In the genomic region with DNA sequence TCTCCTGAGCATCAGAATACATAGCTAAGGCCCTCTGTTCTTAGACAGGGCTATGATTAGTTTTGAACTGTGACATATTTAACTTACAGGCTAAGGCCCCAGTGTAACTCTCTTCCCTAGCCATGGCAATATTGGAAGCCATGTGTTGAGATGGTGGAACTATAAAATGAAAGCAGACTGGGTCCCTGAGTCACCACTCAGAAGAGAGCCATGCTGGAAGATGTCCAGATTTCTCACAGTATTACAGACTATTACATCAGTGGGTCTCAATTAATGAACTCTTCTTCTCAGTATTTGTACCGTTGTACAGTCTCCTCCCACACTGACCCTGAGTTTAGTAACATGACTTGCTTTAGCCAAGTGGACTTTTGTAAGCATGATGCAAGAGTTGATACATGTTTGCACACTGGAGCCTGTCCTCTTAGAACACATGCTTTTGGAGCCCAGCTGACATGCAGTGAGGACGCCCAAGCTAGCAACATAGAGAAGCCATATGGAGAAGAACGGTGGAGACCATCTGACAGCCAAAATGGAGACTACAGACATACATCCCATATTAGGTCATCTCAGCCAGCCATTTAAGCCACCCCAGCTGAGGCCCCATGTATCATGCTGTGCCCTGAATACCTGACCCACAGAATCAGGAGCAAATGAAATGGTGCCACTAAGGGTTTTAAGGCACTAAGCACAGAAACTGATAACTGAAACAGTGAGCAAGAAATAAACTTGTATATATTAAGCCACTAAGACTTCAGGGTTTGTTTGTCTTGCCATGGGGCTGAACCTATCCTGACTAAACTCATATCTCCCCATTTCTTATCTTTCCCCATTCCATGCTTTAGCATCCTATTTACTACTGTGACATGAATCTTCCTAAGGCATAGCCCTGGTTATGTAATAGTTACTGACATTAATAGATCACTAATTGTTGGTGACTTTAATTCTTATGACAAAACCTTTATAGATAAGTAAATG, we compare ENCODE assay signal across 1 cellular context.
TF ChIP-seq lines count a peak whose summit lies in the region.

No MANE protein-coding gene starts in this region.

TF ChIP-seq in K562, 482 proteins besides CTCF, POLR2A, EP300 and RAD21 (continued from another document):
- no peak for TF ChIP-seq HMGXB4 (CRISPR knock-in tag; IDR thresholded peaks at IDR 0.05)
- TF ChIP-seq ZNF140 (CRISPR knock-in tag; IDR thresholded peaks at IDR 0.05), result no peak
- TF ChIP-seq NKRF (IDR thresholded peaks at IDR 0.05; ENCODE audit: borderline replicate concordance), result no peak
- TF ChIP-seq, protein P1, sequence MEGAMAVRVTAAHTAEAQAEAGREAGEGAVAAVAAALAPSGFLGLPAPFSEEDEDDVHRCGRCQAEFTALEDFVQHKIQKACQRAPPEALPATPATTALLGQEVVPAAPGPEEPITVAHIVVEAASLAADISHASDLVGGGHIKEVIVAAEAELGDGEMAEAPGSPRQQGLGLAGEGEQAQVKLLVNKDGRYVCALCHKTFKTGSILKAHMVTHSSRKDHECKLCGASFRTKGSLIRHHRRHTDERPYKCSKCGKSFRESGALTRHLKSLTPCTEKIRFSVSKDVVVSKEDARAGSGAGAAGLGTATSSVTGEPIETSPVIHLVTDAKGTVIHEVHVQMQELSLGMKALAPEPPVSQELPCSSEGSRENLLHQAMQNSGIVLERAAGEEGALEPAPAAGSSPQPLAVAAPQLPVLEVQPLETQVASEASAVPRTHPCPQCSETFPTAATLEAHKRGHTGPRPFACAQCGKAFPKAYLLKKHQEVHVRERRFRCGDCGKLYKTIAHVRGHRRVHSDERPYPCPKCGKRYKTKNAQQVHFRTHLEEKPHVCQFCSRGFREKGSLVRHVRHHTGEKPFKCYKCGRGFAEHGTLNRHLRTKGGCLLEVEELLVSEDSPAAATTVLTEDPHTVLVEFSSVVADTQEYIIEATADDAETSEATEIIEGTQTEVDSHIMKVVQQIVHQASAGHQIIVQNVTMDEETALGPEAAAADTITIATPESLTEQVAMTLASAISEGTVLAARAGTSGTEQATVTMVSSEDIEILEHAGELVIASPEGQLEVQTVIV (CRISPR knock-in tag; IDR thresholded peaks at IDR 0.05; ENCODE audit: borderline replicate concordance), result no peak
- no peak for TF ChIP-seq ETV6 (IDR thresholded peaks at IDR 0.05; ENCODE audit: borderline replicate concordance in 1 of 2, low read depth in 2 of 2, low read length in 1 of 2)
- TF ChIP-seq ETV6 (CRISPR knock-in tag; IDR thresholded peaks at IDR 0.05; ENCODE audit: borderline replicate concordance), result no peak
- peak; percentile 87 for TF ChIP-seq HDAC8 (tag; IDR thresholded peaks at IDR 0.05)
- TF ChIP-seq ELF4 (CRISPR knock-in tag; IDR thresholded peaks at IDR 0.05), result 0 out of 2 replicates have a peak, but pooled peaks have one; percentile 6
- TF ChIP-seq SAFB2 (IDR thresholded peaks at IDR 0.05; ENCODE audit: borderline replicate concordance, low read depth, low read length, severe bottlenecking), result no peak
- no peak for TF ChIP-seq USF1 (CRISPR knock-in tag; IDR thresholded peaks at IDR 0.05)
- TF ChIP-seq, protein P2, sequence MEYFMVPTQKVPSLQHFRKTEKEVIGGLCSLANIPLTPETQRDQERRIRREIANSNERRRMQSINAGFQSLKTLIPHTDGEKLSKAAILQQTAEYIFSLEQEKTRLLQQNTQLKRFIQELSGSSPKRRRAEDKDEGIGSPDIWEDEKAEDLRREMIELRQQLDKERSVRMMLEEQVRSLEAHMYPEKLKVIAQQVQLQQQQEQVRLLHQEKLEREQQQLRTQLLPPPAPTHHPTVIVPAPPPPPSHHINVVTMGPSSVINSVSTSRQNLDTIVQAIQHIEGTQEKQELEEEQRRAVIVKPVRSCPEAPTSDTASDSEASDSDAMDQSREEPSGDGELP (CRISPR knock-in tag; IDR thresholded peaks at IDR 0.05; ENCODE audit: borderline replicate concordance), result peak; percentile 57; the same call in 1 of the 2 replicates
- no peak for TF ChIP-seq COPS2 (conservative IDR thresholded peaks at IDR 0.05)
- TF ChIP-seq ZHX1 (conservative IDR thresholded peaks at IDR 0.05; ENCODE audit: low read length), result no peak
- peak; percentile 54; the same call in 1 of the 2 replicates for TF ChIP-seq CREB3L1 (IDR thresholded peaks at IDR 0.05; ENCODE audit: borderline replicate concordance, low read depth)
- TF ChIP-seq TCF7L2 (IDR thresholded peaks at IDR 0.05; ENCODE audit: low read depth, low read length), result no peak
- TF ChIP-seq, protein P3, sequence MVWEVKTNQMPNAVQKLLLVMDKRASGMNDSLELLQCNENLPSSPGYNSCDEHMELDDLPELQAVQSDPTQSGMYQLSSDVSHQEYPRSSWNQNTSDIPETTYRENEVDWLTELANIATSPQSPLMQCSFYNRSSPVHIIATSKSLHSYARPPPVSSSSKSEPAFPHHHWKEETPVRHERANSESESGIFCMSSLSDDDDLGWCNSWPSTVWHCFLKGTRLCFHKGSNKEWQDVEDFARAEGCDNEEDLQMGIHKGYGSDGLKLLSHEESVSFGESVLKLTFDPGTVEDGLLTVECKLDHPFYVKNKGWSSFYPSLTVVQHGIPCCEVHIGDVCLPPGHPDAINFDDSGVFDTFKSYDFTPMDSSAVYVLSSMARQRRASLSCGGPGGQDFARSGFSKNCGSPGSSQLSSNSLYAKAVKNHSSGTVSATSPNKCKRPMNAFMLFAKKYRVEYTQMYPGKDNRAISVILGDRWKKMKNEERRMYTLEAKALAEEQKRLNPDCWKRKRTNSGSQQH (CRISPR knock-in tag; IDR thresholded peaks at IDR 0.05), result peak; percentile 18; the same call in 1 of the 2 replicates
- TF ChIP-seq SIN3A (IDR thresholded peaks at IDR 0.05; ENCODE audit: borderline replicate concordance in 2 of 2, control insufficient read depth in 1 of 2, low read depth in 2 of 2, low read length in 2 of 2), result no peak
- no peak for TF ChIP-seq GATAD2A (IDR thresholded peaks at IDR 0.05)
- no peak for TF ChIP-seq DNMT1 (IDR thresholded peaks at IDR 0.05)
- TF ChIP-seq SMC3 (conservative IDR thresholded peaks at IDR 0.05; ENCODE audit: insufficient read depth, low read depth, low read length), result no peak
